In genomic region chr6:21831531-21832291, GRCh38 we compare ENCODE assay signal across 15 cellular contexts.
DNase-seq lines count a peak whose midpoint lies in the region; ATAC-seq and TF ChIP-seq lines count a peak whose summit lies in the region.
"Had no signal": no experiment of that assay in that cellular context is flagged by ENCODE, and none has a peak within 500 bp of the region (broad histone marks: within the 10 kb centered on the region; RNA-seq: fewer than 3 reads in every experiment).

No MANE protein-coding gene starts in this region.

- DNase-seq in activated T-cell treated with anti-CD3 and anti-CD28 coated beads, Interleukin-2, amount 50 U/mL, for 72 hours: no peak
- DNase-seq in activated T-cell treated with anti-CD3 and anti-CD28 coated beads, Interleukin-2, amount 50 U/mL, for 4 hours: no peak
- DNase-seq in astrocyte of the hippocampus (ENCODE audit: low read depth, low spot score): peak; percentile 93
- peak; percentile 94 for DNase-seq in kidney epithelial cell (ENCODE audit: low read depth)
- no peak for DNase-seq in type B pancreatic cell (ENCODE audit: extremely low spot score, unreplicated experiment)
- no peak for DNase-seq in SHP77 treated with DMSO at 0.1 percent for 48 hours (lab: John Stamatoyannopoulos, UW)
- DNase-seq in NCI-H774 (lab: John Stamatoyannopoulos, UW): no peak
- DNase-seq in NCI-H1092 (lab: John Stamatoyannopoulos, UW): no peak
- DNase-seq: activated gamma-delta T cell; DMS53; foreskin melanocyte; stimulated activated CD4-positive, alpha-beta T cell treated with anti-CD3 and anti-CD28 coated beads, Interleukin-12 subunit alpha, Interleukin-12 subunit beta, amount 100 ng/mL, for 4 hours; T-cell had no signal

- ATAC-seq in activated T-cell treated with anti-CD3 and anti-CD28 coated beads, Interleukin-2, amount 50 U/mL, for 72 hours (replicated peaks in 1 of 2): no peak
- no peak for ATAC-seq in activated T-cell treated with anti-CD3 and anti-CD28 coated beads, Interleukin-2, amount 50 U/mL, for 4 hours
- ATAC-seq: K562, T-cell had no signal

- no peaks in the 10 kb centered on the region for H3K27me3 Mint-ChIP-seq in activated T-cell treated with anti-CD3 and anti-CD28 coated beads, Interleukin-2, amount 50 U/mL, for 72 hours (ENCODE audit: low read depth)
- H3K27me3 Mint-ChIP-seq in activated T-cell treated with anti-CD3 and anti-CD28 coated beads, Interleukin-2, amount 50 U/mL, for 4 hours (ENCODE audit: low read depth): peaks cover 2% of the 10 kb centered on the region
- no peaks in the 10 kb centered on the region for H3K27me3 Mint-ChIP-seq in type B pancreatic cell

- no peak overlapping the region for H3K4me3 ChIP-seq in kidney epithelial cell (ENCODE audit: low read depth, low read length)
- H3K4me3 ChIP-seq: K562 had no signal

- peaks cover 0 to 2% of the 10 kb centered on the region in 2 donors for H3K36me3 Mint-ChIP-seq in activated T-cell treated with anti-CD3 and anti-CD28 coated beads, Interleukin-2, amount 50 U/mL, for 72 hours (ENCODE audit: insufficient read depth in 2 of 2)
- H3K36me3 Mint-ChIP-seq in activated T-cell treated with anti-CD3 and anti-CD28 coated beads, Interleukin-2, amount 50 U/mL, for 4 hours (ENCODE audit: insufficient read depth): no peaks in the 10 kb centered on the region
- peaks cover 9% of the 10 kb centered on the region for H3K36me3 Mint-ChIP-seq in type B pancreatic cell
- H3K36me3 Mint-ChIP-seq: T-cell had no signal

- no peak for TF ChIP-seq CTCF in kidney epithelial cell (IDR thresholded peaks at IDR 0.05; ENCODE audit: insufficient read depth, low read length, poor library complexity, severe bottlenecking)
- no peak for TF ChIP-seq CTCF in type B pancreatic cell (conservative IDR thresholded peaks at IDR 0.05)

- H3K27ac Mint-ChIP-seq in activated T-cell treated with anti-CD3 and anti-CD28 coated beads, Interleukin-2, amount 50 U/mL, for 72 hours: peak overlapping the region; percentile 23
- no peak overlapping the region for H3K27ac Mint-ChIP-seq in type B pancreatic cell
- H3K27ac Mint-ChIP-seq: T-cell had no signal

- no peaks in the 10 kb centered on the region for H3K36me3 ChIP-seq in kidney epithelial cell (ENCODE audit: control insufficient read depth, insufficient read depth, low read length)

- H3K9me3 Mint-ChIP-seq in activated T-cell treated with anti-CD3 and anti-CD28 coated beads, Interleukin-2, amount 50 U/mL, for 72 hours: peaks cover 0 to 1% of the 10 kb centered on the region in 2 donors
- H3K9me3 Mint-ChIP-seq in activated T-cell treated with anti-CD3 and anti-CD28 coated beads, Interleukin-2, amount 50 U/mL, for 4 hours: no peaks in the 10 kb centered on the region
- no peaks in the 10 kb centered on the region for H3K9me3 Mint-ChIP-seq in type B pancreatic cell
- H3K9me3 Mint-ChIP-seq: neural crest cell, T-cell had no signal

- H3K4me1 Mint-ChIP-seq in activated T-cell treated with anti-CD3 and anti-CD28 coated beads, Interleukin-2, amount 50 U/mL, for 72 hours (ENCODE audit: low read depth): peaks cover 69% of the 10 kb centered on the region
- no peaks in the 10 kb centered on the region for H3K4me1 Mint-ChIP-seq in activated T-cell treated with anti-CD3 and anti-CD28 coated beads, Interleukin-2, amount 50 U/mL, for 4 hours (ENCODE audit: low read depth)
- H3K4me1 Mint-ChIP-seq in type B pancreatic cell (ENCODE audit: unreplicated experiment): peaks cover 51% of the 10 kb centered on the region

- no peaks in the 10 kb centered on the region for H3K27me3 ChIP-seq in kidney epithelial cell (ENCODE audit: control insufficient read depth, insufficient read depth, low read length)

- peak overlapping the region; percentile 6 to 33 for H3K4me3 Mint-ChIP-seq in activated T-cell treated with anti-CD3 and anti-CD28 coated beads, Interleukin-2, amount 50 U/mL, for 72 hours
- no peak overlapping the region for H3K4me3 Mint-ChIP-seq in activated T-cell treated with anti-CD3 and anti-CD28 coated beads, Interleukin-2, amount 50 U/mL, for 4 hours
- H3K4me3 Mint-ChIP-seq in type B pancreatic cell: peak overlapping the region; percentile 9
- H3K4me3 Mint-ChIP-seq: neural crest cell had no signal

Comparison
In these comparisons a context has a peak if more than half of its experiments do, and no peak if none do; other contexts are left out.
1. DNase-seq: peak in astrocyte of the hippocampus (single experiment) and kidney epithelial cell (single experiment); none in activated T-cell treated with anti-CD3 and anti-CD28 coated beads, Interleukin-2, amount 50 U/mL, for 72 hours (0 of 2), activated T-cell treated with anti-CD3 and anti-CD28 coated beads, Interleukin-2, amount 50 U/mL, for 4 hours (single experiment), type B pancreatic cell (single experiment), SHP77 treated with DMSO at 0.1 percent for 48 hours (single experiment), NCI-H774 (single experiment) and NCI-H1092 (single experiment).